ENCODE assay signal across 1 cellular context in the genomic region with DNA sequence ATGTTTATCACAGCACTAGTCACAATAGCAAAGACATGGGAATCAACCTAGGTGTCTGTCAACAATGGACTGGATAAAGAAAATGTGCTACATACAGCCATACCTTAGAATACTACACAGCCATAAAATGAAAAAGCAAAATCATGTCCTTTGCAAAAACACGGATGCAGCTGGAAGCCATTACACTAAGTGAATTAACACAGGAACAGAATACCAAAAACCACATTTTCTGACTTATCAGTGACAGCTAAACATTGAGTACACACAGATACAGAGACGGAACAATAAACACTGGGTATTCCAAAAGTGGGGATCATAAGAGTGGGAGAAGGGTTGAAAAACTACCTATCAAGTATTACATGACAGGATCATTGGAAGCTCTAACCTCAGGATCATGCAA.
TF ChIP-seq lines count a peak whose summit lies in the region.

No MANE protein-coding gene starts in this region.

TF ChIP-seq in SK-N-SH treated with all-trans-retinoic acid at 6 μM for 48 hours, 23 proteins besides CTCF, POLR2A, EP300 and RAD21 (continued from another document):
- TF ChIP-seq ZC3H10 (CRISPR knock-in tag; IDR thresholded peaks at IDR 0.05): no peak
- TF ChIP-seq ESRRG (CRISPR knock-in tag; IDR thresholded peaks at IDR 0.05): 0 out of 2 replicates have a peak, but pooled peaks have one; percentile 40
- TF ChIP-seq CSDC2 (CRISPR knock-in tag; IDR thresholded peaks at IDR 0.05): no peak
- no peak for TF ChIP-seq PPARA (CRISPR knock-in tag; IDR thresholded peaks at IDR 0.05; ENCODE audit: borderline replicate concordance)
TF ChIP-seq in SK-N-SH treated with all-trans-retinoic acid at 6 μM for 48 hours: peak in this region for 8.
